ENCODE assay signal across 1 cellular context in genomic region chr15:92645051-92645631, GRCh38.
TF ChIP-seq lines count a peak whose summit lies in the region.

No MANE protein-coding gene starts in this region.

TF ChIP-seq in K562, 482 proteins besides CTCF, POLR2A, EP300 and RAD21 (continued from another document):
- TF ChIP-seq HES1 (IDR thresholded peaks at IDR 0.05; ENCODE audit: low read depth): 0 out of 2 replicates have a peak, but pooled peaks have one; percentile 30
- no peak for TF ChIP-seq E2F5 (CRISPR knock-in tag; IDR thresholded peaks at IDR 0.05)
- TF ChIP-seq CREB5 (CRISPR knock-in tag; IDR thresholded peaks at IDR 0.05): no peak
- TF ChIP-seq NBN (IDR thresholded peaks at IDR 0.05; ENCODE audit: low read depth): no peak
- peak; percentile 89 for TF ChIP-seq NFE2 (IDR thresholded peaks at IDR 0.05; ENCODE audit: low read depth)
- no peak for TF ChIP-seq MTF1 (CRISPR knock-in tag; IDR thresholded peaks at IDR 0.05; ENCODE audit: borderline replicate concordance)
- no peak for TF ChIP-seq MCM2 (IDR thresholded peaks at IDR 0.05; ENCODE audit: low read depth)
- no peak for TF ChIP-seq NR2C2 (CRISPR knock-in tag; IDR thresholded peaks at IDR 0.05)
- 0 out of 2 replicates have a peak, but pooled peaks have one; percentile 28 for TF ChIP-seq NR2C2 (tag; IDR thresholded peaks at IDR 0.05)
- TF ChIP-seq TAL1 (IDR thresholded peaks at IDR 0.05): peak; percentile 35
- peak; percentile 57 for TF ChIP-seq DPF2 (IDR thresholded peaks at IDR 0.05)
- TF ChIP-seq EWSR1 (IDR thresholded peaks at IDR 0.05; ENCODE audit: borderline replicate concordance, low read depth, partially characterized antibody): no peak
- TF ChIP-seq ZNF143 (CRISPR knock-in tag; IDR thresholded peaks at IDR 0.05): no peak
- no peak for TF ChIP-seq ZEB2 (IDR thresholded peaks at IDR 0.05)
- no peak for TF ChIP-seq ZNF217 (CRISPR knock-in tag; IDR thresholded peaks at IDR 0.05)
- TF ChIP-seq MTA1 (IDR thresholded peaks at IDR 0.05; ENCODE audit: borderline replicate concordance): no peak
- peak; percentile 47; the same call in 1 of the 2 replicates for TF ChIP-seq SMARCA4 (IDR thresholded peaks at IDR 0.05)
- TF ChIP-seq RBBP5 (IDR thresholded peaks at IDR 0.05; ENCODE audit: borderline replicate concordance, insufficient read depth, low read length, poor library complexity, severe bottlenecking): no peak
- no peak for TF ChIP-seq AFF1 (IDR thresholded peaks at IDR 0.05; ENCODE audit: low read depth in 1 of 2, partially characterized antibody in 2 of 2)
- TF ChIP-seq MAFF (IDR thresholded peaks at IDR 0.05; ENCODE audit: low read length): peak; percentile 51; the same call in 1 of the 2 replicates
- peak in 1 of 2 experiments; percentile 65; a peak in 2 of 4 replicates for TF ChIP-seq RCOR1 (IDR thresholded peaks at IDR 0.05; ENCODE audit: borderline replicate concordance in 1 of 2, low read depth in 2 of 2, low read length in 2 of 2)
- no peak for TF ChIP-seq PRDM10 (IDR thresholded peaks at IDR 0.05; ENCODE audit: partially characterized antibody)
- TF ChIP-seq MEIS2 (IDR thresholded peaks at IDR 0.05; ENCODE audit: partially characterized antibody): peak; percentile 35
- TF ChIP-seq ILK (tag; IDR thresholded peaks at IDR 0.05; ENCODE audit: borderline replicate concordance, low read depth): no peak
- TF ChIP-seq E2F1 (CRISPR knock-in tag; IDR thresholded peaks at IDR 0.05): no peak
- TF ChIP-seq ZNF583 (CRISPR knock-in tag; IDR thresholded peaks at IDR 0.05): no peak
- no peak for TF ChIP-seq PHF8 (IDR thresholded peaks at IDR 0.05; ENCODE audit: borderline replicate concordance, low read length)
TF ChIP-seq in K562: peak in this region for 26.
